Comparison of ENCODE assay signal across 11 cellular contexts in the genomic region with DNA sequence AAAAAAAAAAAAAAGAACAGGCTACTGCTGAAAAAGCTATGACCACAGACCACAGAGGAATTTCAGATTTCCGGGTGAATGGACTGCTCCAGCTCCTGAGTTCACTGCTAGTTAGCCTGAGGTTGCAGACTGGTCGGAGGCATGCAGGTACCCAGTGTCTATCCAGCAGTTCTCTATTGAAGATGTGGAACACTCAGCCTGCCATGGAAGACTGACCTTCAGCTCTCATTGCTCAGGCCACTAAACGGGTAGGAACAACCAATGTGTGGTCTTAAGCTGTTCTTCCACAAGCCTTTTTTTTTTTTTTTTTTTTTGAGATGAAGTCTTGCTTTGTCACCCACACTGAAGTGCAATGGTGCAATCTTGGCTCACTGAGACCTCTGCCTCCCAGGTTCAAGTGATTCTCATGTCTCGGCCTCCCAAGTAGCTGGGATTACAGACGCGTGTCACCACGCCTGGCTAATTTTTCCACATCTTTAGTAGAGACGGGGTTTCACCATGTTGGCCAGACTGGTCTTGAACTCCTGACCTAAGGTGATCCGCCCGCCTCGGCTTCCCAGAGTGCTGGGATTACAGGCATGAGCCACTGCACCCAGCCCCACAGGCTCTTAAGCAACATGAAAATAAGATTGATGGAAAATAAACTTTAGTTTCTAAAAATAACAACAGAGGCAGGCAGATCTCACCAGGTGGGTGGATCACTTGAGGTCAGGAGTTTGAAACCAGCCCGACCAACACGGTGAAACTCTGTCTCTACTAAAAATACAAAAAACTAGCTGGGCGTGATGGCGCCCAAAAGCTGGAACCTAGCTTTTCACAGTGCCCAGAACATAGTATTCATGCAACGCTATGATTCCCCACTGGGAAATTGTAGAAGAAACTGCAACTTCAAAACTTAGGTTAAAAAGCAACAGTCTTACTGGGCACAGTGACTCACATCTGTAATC. TPM values are rescaled to one million over a fixed set of nuclear protein-coding genes. Genes with fewer than 3 reads are reported as not detected.
A peak's percentile ranks its signal among the peaks of the same experiment; 100 is the strongest.
DNase-seq lines count a peak whose midpoint lies in the region; ATAC-seq, FAIRE-seq and TF ChIP-seq lines count a peak whose summit lies in the region.
"Had no signal": no experiment of that assay in that cellular context is flagged by ENCODE, and none has a peak within 500 bp of the region (broad histone marks: within the 10 kb centered on the region; RNA-seq: fewer than 3 reads in every experiment).

No MANE protein-coding gene starts in this region.

- H3K4me1 ChIP-seq in adrenal gland (replicated peaks in 1 of 2): no peaks in the 10 kb centered on the region
- H3K4me1 ChIP-seq: Peyer's patch had no signal

- H3K36me3 ChIP-seq in adrenal gland (replicated peaks in 1 of 2): no peaks in the 10 kb centered on the region
- H3K36me3 ChIP-seq: Peyer's patch had no signal

- WGBS in adrenal gland, 4 donors: 73 to 86% (median 80%) methylated on average over 15 to 16 of the region's 16 CpGs

- peak; percentile 80 for DNase-seq in EL
- DNase-seq in RCC 7860 (ENCODE audit: low spot score): peak; percentile 92
- DNase-seq in islet precursor cell: peak; percentile 80
- DNase-seq in NCI-H2196 treated with DMSO at 0.1 percent for 48 hours (lab: John Stamatoyannopoulos, UW; ENCODE audit: unreplicated experiment): no peak
- DNase-seq in GM19240 (ENCODE audit: insufficient read length, low spot score): no peak
- DNase-seq in adrenal gland: no peak
- DNase-seq in DMS114 treated with DMSO at 0.1 percent for 48 hours (lab: John Stamatoyannopoulos, UW; ENCODE audit: unreplicated experiment): no peak
- DNase-seq: effector memory CD8-positive, alpha-beta T cell; stimulated activated CD4-positive, alpha-beta T cell treated with anti-CD3 and anti-CD28 coated beads, Interleukin-4, amount 100 ng/mL, for 1 hour had no signal

- no peak for TF ChIP-seq POLR2A in adrenal gland (IDR thresholded peaks at IDR 0.05)

- peaks cover 3% of the 10 kb centered on the region for H3K27me3 ChIP-seq in adrenal gland
- H3K27me3 ChIP-seq: Peyer's patch had no signal

- no peak overlapping the region for H3K27ac ChIP-seq in adrenal gland
- H3K27ac ChIP-seq: Peyer's patch had no signal

- intact Hi-C loops in adrenal gland (cut with DNase I): no loop called here

- peak; percentile 52 for ATAC-seq in HG02642 (IDR thresholded peaks at IDR 0.05; ENCODE audit: poor library complexity, unreplicated experiment)
- ATAC-seq: effector memory CD8-positive, alpha-beta T cell had no signal

- TF ChIP-seq CTCF in adrenal gland (IDR thresholded peaks at IDR 0.05): no peak

- peak; percentile 91 for FAIRE-seq in RCC 7860 (lab: Jason Lieb, UNC)

- no peaks in the 10 kb centered on the region for H3K9me3 ChIP-seq in adrenal gland (replicated peaks in 1 of 3)
- H3K9me3 ChIP-seq: Peyer's patch had no signal

- no peak overlapping the region for H3K4me3 ChIP-seq in adrenal gland
- H3K4me3 ChIP-seq: Peyer's patch had no signal

RNA-seq across cellular contexts. Expression of gene NPM1, which starts 20.0 kb away (rescaled TPM):
- total RNA-seq in adrenal gland: 100 to 1,000 TPM; 376 to 782 (median 641) TPM
- polyA plus RNA-seq in adrenal gland: 1,000 to 10,000 TPM in 2 of 3 donors, 100 to 1,000 TPM in 1; 718 to 1,386 (median 1,014) TPM

RNA-seq across cellular contexts. Expression of gene FGF18, which starts 51.8 kb away (rescaled TPM):
- under 1 TPM; 0.14 to 0.61 (median 0.27) TPM for total RNA-seq in adrenal gland
- 1 to 10 TPM in 1 of 3 donors, under 1 TPM in 2; 0.18 to 1.5 (median 0.88) TPM for polyA plus RNA-seq in adrenal gland

RNA-seq across cellular contexts. Expression of gene TLX3, which starts 58.6 kb away (rescaled TPM):
- total RNA-seq in adrenal gland: not detected
- polyA plus RNA-seq in adrenal gland: not detected
- total RNA-seq: Peyer's patch had no signal

Comparison
In these comparisons a context has a peak if more than half of its experiments do, and no peak if none do; other contexts are left out.
1. DNase-seq: peak in EL (single experiment), RCC 7860 (single experiment) and islet precursor cell (single experiment); none in NCI-H2196 treated with DMSO at 0.1 percent for 48 hours (single experiment), GM19240 (single experiment), adrenal gland (0 of 7) and DMS114 treated with DMSO at 0.1 percent for 48 hours (single experiment).